ENCODE assay signal across 8 cellular contexts in genomic region chr5:157142317-157143126, GRCh38. TPM values are rescaled to one million over a fixed set of nuclear protein-coding genes. Genes with fewer than 3 reads are reported as not detected.
DNase-seq lines count a peak whose midpoint lies in the region; ATAC-seq and TF ChIP-seq lines count a peak whose summit lies in the region.

A gene with protein sequence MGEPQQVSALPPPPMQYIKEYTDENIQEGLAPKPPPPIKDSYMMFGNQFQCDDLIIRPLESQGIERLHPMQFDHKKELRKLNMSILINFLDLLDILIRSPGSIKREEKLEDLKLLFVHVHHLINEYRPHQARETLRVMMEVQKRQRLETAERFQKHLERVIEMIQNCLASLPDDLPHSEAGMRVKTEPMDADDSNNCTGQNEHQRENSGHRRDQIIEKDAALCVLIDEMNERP (minus strand): TSS chr5:157142865. CDS start chr5:157139431, 3,434 bp downstream.

- under 1% methylated on average over 48 of the region's 48 CpGs for WGBS in right cardiac atrium

- H3K4me1 ChIP-seq in right cardiac atrium (ENCODE audit: control insufficient read depth, insufficient read depth, low read length) (peaks cover 2% of the 10 kb centered on the region), uterus (no peaks in the 10 kb centered on the region)

- no peak for TF ChIP-seq CTCF in uterus (IDR thresholded peaks at IDR 0.05)

- no peaks in the 10 kb centered on the region for H3K27me3 ChIP-seq in right cardiac atrium (ENCODE audit: control insufficient read depth, insufficient read depth)
- H3K27me3 ChIP-seq in uterus = no peaks in the 10 kb centered on the region

- H3K4me3 ChIP-seq in right cardiac atrium (ENCODE audit: low read length) (peak within 1 kb of the TSS; percentile 69), uterus (peak within 1 kb of the TSS; percentile 70 to 98)

- no peaks in the 10 kb centered on the region for H3K36me3 ChIP-seq in uterus

- DNase-seq in NCI-H187 (lab: John Stamatoyannopoulos, UW) = peak; percentile 78 to 94
- DNase-seq in T-helper 2 cell = peak; percentile 68 to 100 (median 90)
- peak; percentile 26 to 99 (median 89) for DNase-seq in anterior cingulate cortex (lab: John Stamatoyannopoulos, UW)
- peak; percentile 92 to 95 (median 94) for DNase-seq in right cardiac atrium
- peak; percentile 97 for DNase-seq in pulmonary artery endothelial cell (ENCODE audit: low read depth, low spot score)
- peak; percentile 92 to 97 for DNase-seq in uterus

- H3K27ac ChIP-seq in right cardiac atrium (ENCODE audit: low read length) (peak within 1 kb of the TSS; percentile 98), uterus (peak within 1 kb of the TSS; percentile 92 to 94)

- H3K9me3 ChIP-seq in right cardiac atrium (ENCODE audit: control insufficient read depth, low read length) = no peaks in the 10 kb centered on the region
- H3K9me3 ChIP-seq in uterus = no peaks in the 10 kb centered on the region

- TF ChIP-seq POLR2A in uterus (IDR thresholded peaks at IDR 0.05) = peak; percentile 63 to 76

- intact Hi-C loops in right cardiac atrium (cut with DNase I) (loop anchor here in 1 of 4 donors (10.0 kb wide), 2 partner anchors 112 to 172 kb away; no protein-coding TSS in a partner anchor), uterus (cut with DNase I; ENCODE audit: low total_unique reads) (no loop called here)

- ATAC-seq in GM18498 (IDR thresholded peaks at IDR 0.05; ENCODE audit: unreplicated experiment) (peak; percentile 99), HG02938 (IDR thresholded peaks at IDR 0.05; ENCODE audit: unreplicated experiment) (peak; percentile 100), right cardiac atrium (peak; percentile 99)

RNA-seq across cellular contexts. Expression of the gene that starts here (rescaled TPM):
- 10 to 100 TPM in 3 of 4 donors, 1 to 10 TPM in 1; 9.6 to 10.6 (median 10.2) TPM for total RNA-seq in right cardiac atrium
- 14.3 TPM for polyA plus RNA-seq in right cardiac atrium
- 6.4 and 8.4 TPM in 2 replicates for total RNA-seq in pulmonary artery endothelial cell
- 10 to 100 TPM in 3 of 4 donors, 1 to 10 TPM in 1; 3.8 to 22.5 (median 13.6) TPM for total RNA-seq in uterus

Comparison
In these comparisons a context has a peak if more than half of its experiments do, and no peak if none do; other contexts are left out.
1. Peak in every context shown above with its lines: DNase-seq, ATAC-seq, H3K4me3 ChIP-seq and H3K27ac ChIP-seq.